ENCODE assay signal across 9 cellular contexts in genomic region chr2:24492283-24493272, GRCh38. TPM values are rescaled to one million over a fixed set of nuclear protein-coding genes. Genes with fewer than 3 reads are reported as not detected.
DNase-seq lines count a peak whose midpoint lies in the region; ATAC-seq, FAIRE-seq and TF ChIP-seq lines count a peak whose summit lies in the region.
"Had no signal": no experiment of that assay in that cellular context is flagged by ENCODE, and none has a peak within 500 bp of the region (broad histone marks: within the 10 kb centered on the region; RNA-seq: fewer than 3 reads in every experiment).

No MANE protein-coding gene starts in this region.

- FAIRE-seq in astrocyte (lab: Jason Lieb, UNC), result no peak
- no peak for FAIRE-seq in small intestine (lab: Jason Lieb, UNC)
- FAIRE-seq: TTC549 had no signal

- H3K9ac ChIP-seq in KMS-11, result no peak overlapping the region; the same call in 1 of the 2 replicates
- H3K9ac ChIP-seq in astrocyte (ENCODE audit: low read length), result peak overlapping the region; percentile 81

- H3K27me3 Mint-ChIP-seq in astrocyte (ENCODE audit: low read depth, unreplicated experiment), result no peaks in the 10 kb centered on the region
- H3K27me3 Mint-ChIP-seq in immature natural killer cell (ENCODE audit: low read depth in 3 of 3), result peaks cover 0 to 22% (median 8%) of the 10 kb centered on the region in 3 donors

- H3K27ac ChIP-seq in DOHH2 (ENCODE audit: low read depth, low read length) (no peak overlapping the region), KMS-11 (no peak overlapping the region), astrocyte (ENCODE audit: low read depth, low read length) (no peak overlapping the region), small intestine (ENCODE audit: low read depth in 1 of 2, low read length in 1 of 2) (peak overlapping the region; percentile 94 to 95)

- H3K4me3 Mint-ChIP-seq in astrocyte (ENCODE audit: unreplicated experiment) (peak overlapping the region; percentile 84), immature natural killer cell (peak overlapping the region; percentile 90 to 98 (median 94))

- H3K4me3 ChIP-seq in DOHH2 (ENCODE audit: low read length) (peak overlapping the region; percentile 74), KMS-11 (IDR thresholded peaks at IDR 0.05; ENCODE audit: insufficient read depth, low read depth, low read length) (no peak overlapping the region), astrocyte (ENCODE audit: insufficient read depth, low read depth, low read length) (peak overlapping the region; percentile 66), small intestine (ENCODE audit: low read depth in 1 of 2, low read length in 2 of 2) (peak overlapping the region; percentile 94 to 98)

- DNase-seq in astrocyte (ENCODE audit: low read depth) (peak; percentile 10), immature natural killer cell (peak in 1 of 3 donors; percentile 29), small intestine (peak; percentile 53), NCI-H2196 (lab: John Stamatoyannopoulos, UW; ENCODE audit: unreplicated experiment) (no peak), Kasumi-1 (lab: John Stamatoyannopoulos, UW) (no peak)

- H3K4me2 ChIP-seq in DOHH2 (ENCODE audit: low read length), result peak overlapping the region; percentile 73
- H3K4me2 ChIP-seq in KMS-11, result peak overlapping the region; percentile 63
- H3K4me2 ChIP-seq in astrocyte (ENCODE audit: low read length), result peak overlapping the region; percentile 87

- no peaks in the 10 kb centered on the region for H3K9me3 Mint-ChIP-seq in astrocyte (ENCODE audit: unreplicated experiment)
- H3K9me3 Mint-ChIP-seq in immature natural killer cell, result no peaks in the 10 kb centered on the region

- WGBS in small intestine, 3 donors, result 10 to 18% (median 15%) methylated on average over 20 of the region's 20 CpGs

- H3K79me2 ChIP-seq in DOHH2 (ENCODE audit: control insufficient read depth, low read length) (peaks cover 14% of the 10 kb centered on the region), KMS-11 (ENCODE audit: insufficient read depth, low read depth) (peaks cover 14% of the 10 kb centered on the region; the same call in 1 of the 2 replicates), astrocyte (ENCODE audit: insufficient read depth, low read length) (peaks cover 48% of the 10 kb centered on the region)

- H3K4me1 Mint-ChIP-seq in astrocyte (ENCODE audit: low read depth, unreplicated experiment) (peaks cover 17% of the 10 kb centered on the region), immature natural killer cell (peaks cover 62 to 81% of the 10 kb centered on the region in 2 donors)

- H3K4me1 ChIP-seq in DOHH2 (ENCODE audit: control insufficient read depth, low read length), result peaks cover 32% of the 10 kb centered on the region
- H3K4me1 ChIP-seq in KMS-11 (ENCODE audit: low read depth, poor library complexity, severe bottlenecking), result peaks cover 22% of the 10 kb centered on the region
- H3K4me1 ChIP-seq in astrocyte (ENCODE audit: insufficient read depth, low read length), result peaks cover 16% of the 10 kb centered on the region
- peaks cover 5 to 8% of the 10 kb centered on the region in 2 donors for H3K4me1 ChIP-seq in small intestine (ENCODE audit: control insufficient read depth in 2 of 2, insufficient read depth in 1 of 2, low read depth in 1 of 2, low read length in 1 of 2)

- no peaks in the 10 kb centered on the region for H3K9me2 ChIP-seq in DOHH2 (replicated peaks; ENCODE audit: control insufficient read depth, low read length)

- H3K27me3 ChIP-seq in DOHH2 (ENCODE audit: control insufficient read depth, low read length) (peaks cover 4% of the 10 kb centered on the region; the same call in 1 of the 2 replicates), KMS-11 (ENCODE audit: insufficient read depth, low read depth) (no peaks in the 10 kb centered on the region), astrocyte (ENCODE audit: insufficient read depth, low read length) (no peaks in the 10 kb centered on the region), small intestine (ENCODE audit: control insufficient read depth in 2 of 2, insufficient read depth in 2 of 2, low read length in 2 of 2) (no peaks in the 10 kb centered on the region)

- peaks cover 23% of the 10 kb centered on the region for H3F3A ChIP-seq in DOHH2 (ENCODE audit: control insufficient read depth, insufficient read depth)

- no peak for ATAC-seq in GM18498 (IDR thresholded peaks at IDR 0.05; ENCODE audit: unreplicated experiment)

- no peak for TF ChIP-seq CTCF in DOHH2 (IDR thresholded peaks at IDR 0.05; ENCODE audit: low read depth, low read length, poor library complexity, severe bottlenecking)
- TF ChIP-seq CTCF in KMS-11 (conservative IDR thresholded peaks at IDR 0.05; ENCODE audit: low read depth, low read length), result no peak
- no peak for TF ChIP-seq CTCF in astrocyte (IDR thresholded peaks at IDR 0.05; ENCODE audit: insufficient read depth, low read depth, low read length)

- H4K20me1 ChIP-seq in DOHH2 (ENCODE audit: control insufficient read depth, insufficient read depth, low read depth, low read length) (no peaks in the 10 kb centered on the region), KMS-11 (ENCODE audit: insufficient read depth) (no peaks in the 10 kb centered on the region), astrocyte (ENCODE audit: insufficient read depth, low read length) (peaks cover 43% of the 10 kb centered on the region)

- H2AFZ ChIP-seq in KMS-11 (ENCODE audit: low read depth) (peak overlapping the region; percentile 69; the same call in 1 of the 2 replicates), astrocyte (ENCODE audit: low read depth, low read length) (peak overlapping the region; percentile 83)

- H3K27ac Mint-ChIP-seq in astrocyte (ENCODE audit: unreplicated experiment) (peak overlapping the region; percentile 13), immature natural killer cell (peak overlapping the region; percentile 93 to 97 (median 94))

- no peaks in the 10 kb centered on the region for H3K36me3 ChIP-seq in DOHH2 (ENCODE audit: control insufficient read depth, low read length)
- no peaks in the 10 kb centered on the region for H3K36me3 ChIP-seq in KMS-11 (ENCODE audit: insufficient read depth)
- no peaks in the 10 kb centered on the region for H3K36me3 ChIP-seq in astrocyte (ENCODE audit: insufficient read depth, low read length)
- no peaks in the 10 kb centered on the region for H3K36me3 ChIP-seq in small intestine (ENCODE audit: control insufficient read depth in 2 of 2, insufficient read depth in 2 of 2, low read length in 2 of 2)

- H3K36me3 Mint-ChIP-seq in astrocyte (ENCODE audit: low read depth, unreplicated experiment) (no peaks in the 10 kb centered on the region), immature natural killer cell (no peaks in the 10 kb centered on the region)

- no peaks in the 10 kb centered on the region for H3K9me3 ChIP-seq in DOHH2 (ENCODE audit: control insufficient read depth, insufficient read depth, low read length)
- no peaks in the 10 kb centered on the region for H3K9me3 ChIP-seq in astrocyte (ENCODE audit: insufficient read depth, low read depth, low read length)
- H3K9me3 ChIP-seq in small intestine (ENCODE audit: control insufficient read depth, low read depth), result no peaks in the 10 kb centered on the region

RNA-seq across cellular contexts. Expression of gene NCOA1, which starts 1.5 kb away (rescaled TPM):
- total RNA-seq in astrocyte, result 14.7 and 15.2 TPM in 2 replicates
- polyA plus RNA-seq in immature natural killer cell (10 to 100 TPM; 21.2 to 35.0 (median 25.6) TPM), small intestine (10 to 100 TPM; 13.8 to 21.9 (median 18.9) TPM)

Comparison
In these comparisons a context has a peak if more than half of its experiments do, and no peak if none do; other contexts are left out.
1. H3K27ac ChIP-seq: peak in small intestine (2 of 2); none in DOHH2 (single experiment), KMS-11 (single experiment) and astrocyte (single experiment).
2. DNase-seq: peak in astrocyte (single experiment) and small intestine (single experiment); none in NCI-H2196 (single experiment) and Kasumi-1 (0 of 2).
3. Peak in every context shown above with its lines, with median percentiles within 50 percentile points of each other: H3K4me2 ChIP-seq.